ENCODE assay signal across 28 cellular contexts in genomic region chr9:116907989-116908388, GRCh38.
"Had no signal": no experiment of that assay in that cellular context is flagged by ENCODE, and none has a peak within 500 bp of the region (broad histone marks: within the 10 kb centered on the region; RNA-seq: fewer than 3 reads in every experiment).

No MANE protein-coding gene starts in this region.

- H3K36me3 ChIP-seq: adrenal gland, esophagus muscularis mucosa, gastroesophageal sphincter had no signal

- H3K9me3 ChIP-seq: adrenal gland, body of pancreas, esophagus muscularis mucosa, gastroesophageal sphincter had no signal

- H3K4me3 ChIP-seq: adrenal gland, body of pancreas, esophagus muscularis mucosa, gastroesophageal sphincter had no signal

- H3K27ac ChIP-seq: adrenal gland, body of pancreas, esophagus muscularis mucosa, gastroesophageal sphincter had no signal

- H3K27me3 ChIP-seq: adrenal gland, body of pancreas, esophagus muscularis mucosa, gastroesophageal sphincter had no signal

- H3K4me1 ChIP-seq: adrenal gland, body of pancreas, esophagus muscularis mucosa, gastroesophageal sphincter had no signal

- ATAC-seq: activated CD4-positive, alpha-beta T cell treated with anti-CD3 and anti-CD28 coated beads for 36 hours; activated CD8-positive, alpha-beta memory T cell treated with anti-CD3 and anti-CD28 coated beads, Interleukin-2, amount 10 ng/mL, durations not matched to agents 7 days and 5 days; activated CD8-positive, alpha-beta T cell treated with anti-CD3 and anti-CD28 coated beads, Interleukin-2, amount 10 ng/mL, durations not matched to agents 7 days and 5 days; activated naive CD8-positive, alpha-beta T cell treated with anti-CD3 and anti-CD28 coated beads, Interleukin-2, amount 50 U/mL, for 24 hours; body of pancreas; effector memory CD8-positive, alpha-beta T cell; gastroesophageal sphincter; T-helper 17 cell had no signal

- DNase-seq: activated CD4-positive, alpha-beta memory T cell treated with anti-CD3 and anti-CD28 coated beads for 36 hours; activated CD4-positive, alpha-beta T cell treated with anti-CD3 and anti-CD28 coated beads for 36 hours; activated CD4-positive, alpha-beta T cell treated with anti-CD3 and anti-CD28 coated beads, Interleukin-2, amount 10 ng/mL, durations not matched to agents 24 days and 14 days; activated CD4-positive, CD25-positive, alpha-beta regulatory T cell; activated CD4-positive, CD25-positive, alpha-beta regulatory T cell treated with anti-CD3 and anti-CD28 coated beads, Interleukin-2, amount 50 U/mL, for 72 hours; activated CD8-positive, alpha-beta memory T cell treated with anti-CD3 and anti-CD28 coated beads, Interleukin-2, amount 10 ng/mL, durations not matched to agents 7 days and 5 days; activated CD8-positive, alpha-beta memory T cell treated with anti-CD3 and anti-CD28 coated beads, Interleukin-2, amount 50 U/mL, for 4 hours; activated CD8-positive, alpha-beta T cell treated with anti-CD3 and anti-CD28 coated beads, Interleukin-2, amount 10 ng/mL, durations not matched to agents 7 days and 5 days; activated effector memory CD4-positive, alpha-beta T cell treated with anti-CD3 and anti-CD28 coated beads, Interleukin-2, amount 50 U/mL, for 16 hours; activated naive CD4-positive, alpha-beta T cell treated with anti-CD3 and anti-CD28 coated beads for 36 hours; activated naive CD8-positive, alpha-beta T cell treated with anti-CD3 and anti-CD28 coated beads for 36 hours; activated naive CD8-positive, alpha-beta T cell treated with anti-CD3 and anti-CD28 coated beads, Interleukin-2, amount 50 U/mL, for 24 hours; activated T-cell treated with anti-CD3 and anti-CD28 coated beads, Interleukin-2, amount 50 U/mL, for 1 hour; activated T-cell treated with anti-CD3 and anti-CD28 coated beads, Interleukin-2, amount 50 U/mL, for 48 hours; adrenal gland; amygdala; aorta; body of pancreas; caudate nucleus; cortex of kidney; dermis blood vessel endothelial cell; effector CD4-positive, alpha-beta T cell; effector memory CD8-positive, alpha-beta T cell; erythroblast; foreskin melanocyte; T-helper 17 cell had no signal
